Comparison of ENCODE assay signal across 1 cellular context in the genomic region with DNA sequence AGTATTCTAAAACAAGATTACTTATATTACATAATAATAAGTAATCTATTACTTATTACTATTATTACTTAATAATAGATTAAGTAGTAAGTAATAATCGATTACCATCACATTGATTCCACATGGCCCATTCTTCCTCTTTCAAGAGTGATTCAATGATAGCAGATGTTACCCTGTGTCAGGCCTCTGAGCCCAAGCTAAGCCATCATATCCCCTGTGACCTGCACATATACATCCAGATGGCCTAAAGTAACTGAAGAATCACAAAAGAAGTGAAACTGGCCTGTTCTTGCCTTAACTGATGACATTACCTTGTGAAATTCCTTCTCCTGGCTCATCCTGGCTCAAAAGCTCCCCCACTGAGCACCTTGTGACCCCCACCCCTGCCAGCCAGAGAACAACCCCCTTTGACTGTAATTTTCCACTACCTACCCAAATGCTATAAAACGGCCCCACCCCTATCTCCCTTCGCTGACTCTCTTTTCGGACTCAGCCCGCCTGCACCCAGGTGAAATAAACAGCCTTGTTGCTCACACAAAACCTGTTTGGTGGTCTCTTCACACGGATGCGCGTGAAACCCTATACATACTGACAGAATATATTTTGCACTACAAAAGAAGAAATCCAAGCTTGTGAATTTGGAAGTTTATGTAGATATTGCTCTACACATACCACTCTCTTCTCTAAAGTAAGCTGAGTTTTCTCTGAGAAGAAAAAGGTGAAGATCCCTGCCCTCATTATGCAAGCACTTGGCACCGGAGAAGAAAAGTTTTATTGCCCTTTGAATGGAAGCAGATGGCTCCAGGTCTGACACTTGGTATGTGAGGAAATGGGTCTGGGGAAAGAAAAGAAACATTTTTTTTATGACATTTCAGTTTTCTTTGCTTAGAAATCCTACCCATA.
TF ChIP-seq lines count a peak whose summit lies in the region.

No MANE protein-coding gene starts in this region.

TF ChIP-seq in WTC11, 78 proteins besides CTCF, POLR2A, EP300 and RAD21 (continued from another document):
- TF ChIP-seq, protein P1, sequence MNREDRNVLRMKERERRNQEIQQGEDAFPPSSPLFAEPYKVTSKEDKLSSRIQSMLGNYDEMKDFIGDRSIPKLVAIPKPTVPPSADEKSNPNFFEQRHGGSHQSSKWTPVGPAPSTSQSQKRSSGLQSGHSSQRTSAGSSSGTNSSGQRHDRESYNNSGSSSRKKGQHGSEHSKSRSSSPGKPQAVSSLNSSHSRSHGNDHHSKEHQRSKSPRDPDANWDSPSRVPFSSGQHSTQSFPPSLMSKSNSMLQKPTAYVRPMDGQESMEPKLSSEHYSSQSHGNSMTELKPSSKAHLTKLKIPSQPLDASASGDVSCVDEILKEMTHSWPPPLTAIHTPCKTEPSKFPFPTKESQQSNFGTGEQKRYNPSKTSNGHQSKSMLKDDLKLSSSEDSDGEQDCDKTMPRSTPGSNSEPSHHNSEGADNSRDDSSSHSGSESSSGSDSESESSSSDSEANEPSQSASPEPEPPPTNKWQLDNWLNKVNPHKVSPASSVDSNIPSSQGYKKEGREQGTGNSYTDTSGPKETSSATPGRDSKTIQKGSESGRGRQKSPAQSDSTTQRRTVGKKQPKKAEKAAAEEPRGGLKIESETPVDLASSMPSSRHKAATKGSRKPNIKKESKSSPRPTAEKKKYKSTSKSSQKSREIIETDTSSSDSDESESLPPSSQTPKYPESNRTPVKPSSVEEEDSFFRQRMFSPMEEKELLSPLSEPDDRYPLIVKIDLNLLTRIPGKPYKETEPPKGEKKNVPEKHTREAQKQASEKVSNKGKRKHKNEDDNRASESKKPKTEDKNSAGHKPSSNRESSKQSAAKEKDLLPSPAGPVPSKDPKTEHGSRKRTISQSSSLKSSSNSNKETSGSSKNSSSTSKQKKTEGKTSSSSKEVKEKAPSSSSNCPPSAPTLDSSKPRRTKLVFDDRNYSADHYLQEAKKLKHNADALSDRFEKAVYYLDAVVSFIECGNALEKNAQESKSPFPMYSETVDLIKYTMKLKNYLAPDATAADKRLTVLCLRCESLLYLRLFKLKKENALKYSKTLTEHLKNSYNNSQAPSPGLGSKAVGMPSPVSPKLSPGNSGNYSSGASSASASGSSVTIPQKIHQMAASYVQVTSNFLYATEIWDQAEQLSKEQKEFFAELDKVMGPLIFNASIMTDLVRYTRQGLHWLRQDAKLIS (CRISPR knock-in tag; IDR thresholded peaks at IDR 0.05; ENCODE audit: borderline replicate concordance) = 0 out of 2 replicates have a peak, but pooled peaks have one; percentile 26
- TF ChIP-seq ZNF425 (CRISPR knock-in tag; conservative IDR thresholded peaks at IDR 0.05) (peak; percentile 28; the same call in 1 of the 2 replicates), MAX (CRISPR knock-in tag; IDR thresholded peaks at IDR 0.05) (0 out of 2 replicates have a peak, but pooled peaks have one; percentile 19), TP53 (CRISPR knock-in tag; IDR thresholded peaks at IDR 0.05) (peak; percentile 33; the same call in 1 of the 2 replicates)
- TF ChIP-seq, protein P2, sequence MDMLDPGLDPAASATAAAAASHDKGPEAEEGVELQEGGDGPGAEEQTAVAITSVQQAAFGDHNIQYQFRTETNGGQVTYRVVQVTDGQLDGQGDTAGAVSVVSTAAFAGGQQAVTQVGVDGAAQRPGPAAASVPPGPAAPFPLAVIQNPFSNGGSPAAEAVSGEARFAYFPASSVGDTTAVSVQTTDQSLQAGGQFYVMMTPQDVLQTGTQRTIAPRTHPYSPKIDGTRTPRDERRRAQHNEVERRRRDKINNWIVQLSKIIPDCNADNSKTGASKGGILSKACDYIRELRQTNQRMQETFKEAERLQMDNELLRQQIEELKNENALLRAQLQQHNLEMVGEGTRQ (CRISPR knock-in tag; IDR thresholded peaks at IDR 0.05) = 0 out of 2 replicates have a peak, but pooled peaks have one; percentile 6
